Comparison of ENCODE assay signal across 8 cellular contexts in genomic region chr5:142922223-142922952, GRCh38.
DNase-seq lines count a peak whose midpoint lies in the region; ATAC-seq, FAIRE-seq and TF ChIP-seq lines count a peak whose summit lies in the region.

No MANE protein-coding gene starts in this region.

- peak; percentile 80 for FAIRE-seq in HepG2 (lab: Jason Lieb, UNC)

- POLR2A ChIA-PET in activated CD8-positive, alpha-beta T cell treated with anti-CD3 and anti-CD28 coated beads for 36 hours (lab: Charles Lee): no interaction called here
- POLR2A ChIA-PET in activated CD8-positive, alpha-beta T cell treated with anti-CD3 and anti-CD28 coated beads, Interleukin-2, amount 10 ng/mL, durations not matched to agents 7 days and 5 days (lab: Charles Lee): no interaction called here
- POLR2A ChIA-PET in HepG2 (lab: Yijun Ruan, JAX): no interaction called here

- H3K36me3 Mint-ChIP-seq in activated CD8-positive, alpha-beta T cell treated with anti-CD3 and anti-CD28 coated beads for 36 hours (ENCODE audit: low read depth): peaks cover 10% of the 10 kb centered on the region
- H3K36me3 Mint-ChIP-seq in activated CD8-positive, alpha-beta T cell treated with anti-CD3 and anti-CD28 coated beads, Interleukin-2, amount 10 ng/mL, durations not matched to agents 7 days and 5 days (ENCODE audit: low read depth): peaks cover 18% of the 10 kb centered on the region

- H3K27me3 Mint-ChIP-seq in activated CD8-positive, alpha-beta T cell treated with anti-CD3 and anti-CD28 coated beads for 36 hours: no peaks in the 10 kb centered on the region
- H3K27me3 Mint-ChIP-seq in activated CD8-positive, alpha-beta T cell treated with anti-CD3 and anti-CD28 coated beads, Interleukin-2, amount 10 ng/mL, durations not matched to agents 7 days and 5 days (ENCODE audit: low read depth): no peaks in the 10 kb centered on the region

- H3K27me3 ChIP-seq in HepG2 (ENCODE audit: control insufficient read depth in 1 of 2, insufficient read depth in 2 of 2, low read length in 2 of 2): no peaks in the 10 kb centered on the region

- TF ChIP-seq RAD21 in HepG2 (CRISPR knock-in tag; IDR thresholded peaks at IDR 0.05): no peak

- no peaks in the 10 kb centered on the region for H3K9me3 ChIP-seq in HepG2 (ENCODE audit: low read length)

- no peaks in the 10 kb centered on the region for H4K20me1 ChIP-seq in HepG2 (ENCODE audit: insufficient read depth, low read length)

- TF ChIP-seq CTCF in activated CD8-positive, alpha-beta T cell treated with anti-CD3 and anti-CD28 coated beads for 36 hours (IDR thresholded peaks at IDR 0.05): peak; percentile 41
- peak; percentile 65 for TF ChIP-seq CTCF in HepG2 (CRISPR knock-in tag; IDR thresholded peaks at IDR 0.05)

- TF ChIP-seq POLR2A in HepG2 (IDR thresholded peaks at IDR 0.05; ENCODE audit: insufficient read depth in 1 of 2, low read depth in 2 of 2, low read length in 2 of 2): no peak

- H3K4me1 Mint-ChIP-seq in activated CD8-positive, alpha-beta T cell treated with anti-CD3 and anti-CD28 coated beads for 36 hours (ENCODE audit: low read depth): peaks cover 37% of the 10 kb centered on the region
- peaks cover 41% of the 10 kb centered on the region for H3K4me1 Mint-ChIP-seq in activated CD8-positive, alpha-beta T cell treated with anti-CD3 and anti-CD28 coated beads, Interleukin-2, amount 10 ng/mL, durations not matched to agents 7 days and 5 days (ENCODE audit: low read depth)

- H3K4me2 ChIP-seq in HepG2 (ENCODE audit: low read depth, low read length): peak overlapping the region; percentile 57

- no peak overlapping the region for H3K4me3 Mint-ChIP-seq in activated CD8-positive, alpha-beta T cell treated with anti-CD3 and anti-CD28 coated beads for 36 hours
- H3K4me3 Mint-ChIP-seq in activated CD8-positive, alpha-beta T cell treated with anti-CD3 and anti-CD28 coated beads, Interleukin-2, amount 10 ng/mL, durations not matched to agents 7 days and 5 days: no peak overlapping the region

- H3K4me3 ChIP-seq in HepG2 (replicated peaks in 1 of 3; ENCODE audit: insufficient read depth in 1 of 3, low read depth in 2 of 3, low read length in 3 of 3): no peak overlapping the region

- peaks cover 37% of the 10 kb centered on the region for H3K4me1 ChIP-seq in HepG2 (ENCODE audit: insufficient read depth, low read length)

- no peak for ATAC-seq in activated CD8-positive, alpha-beta T cell treated with anti-CD3 and anti-CD28 coated beads for 36 hours
- no peak for ATAC-seq in activated CD8-positive, alpha-beta T cell treated with anti-CD3 and anti-CD28 coated beads, Interleukin-2, amount 10 ng/mL, durations not matched to agents 7 days and 5 days
- ATAC-seq in HG02759 (IDR thresholded peaks at IDR 0.05; ENCODE audit: unreplicated experiment): peak; percentile 56
- ATAC-seq in HepG2: peak; percentile 95

- intact Hi-C loops in activated CD8-positive, alpha-beta T cell treated with anti-CD3 and anti-CD28 coated beads for 36 hours (cut with micrococcal nuclease): loop anchor here (10.0 kb wide), 2 partner anchors 82 to 902 kb away; no protein-coding TSS in a partner anchor
- intact Hi-C loops in HepG2 (cut with micrococcal nuclease; ENCODE audit: unreplicated experiment): loop anchor here (1.0 to 10.0 kb wide), 6 partner anchors 40 to 900 kb away; partner anchors contain the start of gene NR3C1

- in situ Hi-C loops in T47D (cut with HindIII; ENCODE audit: low pct_unique_long_range_greater_than_20kb, low sequenced_read_pairs) (no loop called here), HepG2 (cut with HindIII; ENCODE audit: extremely low pct_ligation_motif_present, low pct_unique_long_range_greater_than_20kb) (no loop called here)

- H3K9ac ChIP-seq in HepG2 (ENCODE audit: insufficient read depth, low read depth, low read length): no peak overlapping the region

- no peak overlapping the region for H2AFZ ChIP-seq in HepG2 (ENCODE audit: low read length)

- TF ChIP-seq EP300 in HepG2 (IDR thresholded peaks at IDR 0.05; ENCODE audit: low read depth in 2 of 2, low read length in 2 of 2) (peak in 1 of 2 experiments; percentile 91; a peak in 2 of 4 replicates), HepG2 (CRISPR knock-in tag; IDR thresholded peaks at IDR 0.05; ENCODE audit: borderline replicate concordance) (peak; percentile 90)

- CTCF ChIA-PET in activated CD8-positive, alpha-beta T cell treated with anti-CD3 and anti-CD28 coated beads for 36 hours (lab: Charles Lee): interaction anchor here (0.7 to 2.2 kb wide), 7 partner anchors 11 to 481 kb away, joined by 3 to 7 read pairs (median 4); partner anchors contain the start of gene NR3C1
- CTCF ChIA-PET in activated CD8-positive, alpha-beta T cell treated with anti-CD3 and anti-CD28 coated beads, Interleukin-2, amount 10 ng/mL, durations not matched to agents 7 days and 5 days (lab: Charles Lee): interaction anchor here (0.7 to 7.9 kb wide), 16 partner anchors 11 to 902 kb away, joined by 3 to 52 read pairs (median 4); no protein-coding TSS in a partner anchor
- CTCF ChIA-PET in HepG2 (lab: Yijun Ruan, JAX; ENCODE audit: low intra/inter-chr PET ratio, low total read pairs): no interaction called here

- peak overlapping the region; percentile 26 for H3K27ac Mint-ChIP-seq in activated CD8-positive, alpha-beta T cell treated with anti-CD3 and anti-CD28 coated beads for 36 hours
- H3K27ac Mint-ChIP-seq in activated CD8-positive, alpha-beta T cell treated with anti-CD3 and anti-CD28 coated beads, Interleukin-2, amount 10 ng/mL, durations not matched to agents 7 days and 5 days: no peak overlapping the region

- peak overlapping the region; percentile 66 for H3K27ac ChIP-seq in HepG2 (ENCODE audit: extremely low read length, insufficient read depth, low read length)

- H3K79me2 ChIP-seq in HepG2 (ENCODE audit: insufficient read depth, low read length): no peaks in the 10 kb centered on the region

- DNase-seq in activated CD8-positive, alpha-beta T cell treated with anti-CD3 and anti-CD28 coated beads for 36 hours: no peak
- DNase-seq in activated CD8-positive, alpha-beta T cell treated with anti-CD3 and anti-CD28 coated beads, Interleukin-2, amount 10 ng/mL, durations not matched to agents 7 days and 5 days: no peak
- DNase-seq in NCI-H2196 (lab: John Stamatoyannopoulos, UW; ENCODE audit: unreplicated experiment) (peak; percentile 61), T47D (ENCODE audit: low read depth in 1 of 2, low spot score in 1 of 2) (peak; percentile 61), HepG2 (ENCODE audit: low spot score) (peak; percentile 95), mucosa of gallbladder (ENCODE audit: low spot score) (no peak), activated gamma-delta T cell treated with Interleukin-2 at 50 U/mL for 16 hours (no peak)

- H3K36me3 ChIP-seq in HepG2 (replicated peaks in 1 of 2; ENCODE audit: control insufficient read depth in 1 of 2, insufficient read depth in 2 of 2, low read length in 2 of 2): peaks cover 2% of the 10 kb centered on the region in 2 experiments; a peak in 2 of 5 replicates

- H3K9me3 Mint-ChIP-seq in activated CD8-positive, alpha-beta T cell treated with anti-CD3 and anti-CD28 coated beads for 36 hours: no peaks in the 10 kb centered on the region
- H3K9me3 Mint-ChIP-seq in activated CD8-positive, alpha-beta T cell treated with anti-CD3 and anti-CD28 coated beads, Interleukin-2, amount 10 ng/mL, durations not matched to agents 7 days and 5 days (ENCODE audit: insufficient read depth): no peaks in the 10 kb centered on the region

- 0% methylated on average over 1 of the region's 1 CpG for WGBS in HepG2 (ENCODE audit: low lambda C conversion rate)

- no TSS peak for BruUV-seq in HepG2 (replicated peaks; lab: Mats Ljungman, UMichigan)

TF ChIP-seq in HepG2, 621 proteins besides CTCF, POLR2A, EP300 and RAD21 (continues in another document):
- TF ChIP-seq ZNF841 (CRISPR knock-in tag; IDR thresholded peaks at IDR 0.05; ENCODE audit: borderline replicate concordance) (no peak), NKX3-1 (CRISPR knock-in tag; IDR thresholded peaks at IDR 0.05) (0 out of 2 replicates have a peak, but pooled peaks have one; percentile 53), ZNF362 (CRISPR knock-in tag; IDR thresholded peaks at IDR 0.05; ENCODE audit: borderline replicate concordance) (0 out of 2 replicates have a peak, but pooled peaks have one; percentile 39), LRRFIP1 (CRISPR knock-in tag; conservative IDR thresholded peaks at IDR 0.05) (no peak), IKZF4 (CRISPR knock-in tag; IDR thresholded peaks at IDR 0.05; ENCODE audit: borderline replicate concordance, low read depth, not compliant biosample characterization) (no peak), BATF2 (CRISPR knock-in tag; IDR thresholded peaks at IDR 0.05) (no peak)

Comparison
In these comparisons a context has a peak if more than half of its experiments do, and no peak if none do; other contexts are left out.
1. ATAC-seq: peak in HG02759 (single experiment) and HepG2 (single experiment); none in activated CD8-positive, alpha-beta T cell treated with anti-CD3 and anti-CD28 coated beads for 36 hours (single experiment) and activated CD8-positive, alpha-beta T cell treated with anti-CD3 and anti-CD28 coated beads, Interleukin-2, amount 10 ng/mL, durations not matched to agents 7 days and 5 days (single experiment).
2. DNase-seq: peak in NCI-H2196 (single experiment), T47D (2 of 2) and HepG2 (single experiment); none in activated CD8-positive, alpha-beta T cell treated with anti-CD3 and anti-CD28 coated beads for 36 hours (single experiment), activated CD8-positive, alpha-beta T cell treated with anti-CD3 and anti-CD28 coated beads, Interleukin-2, amount 10 ng/mL, durations not matched to agents 7 days and 5 days (single experiment), mucosa of gallbladder (single experiment) and activated gamma-delta T cell treated with Interleukin-2 at 50 U/mL for 16 hours (single experiment).